ENCODE assay signal across 27 cellular contexts in genomic region chr2:162462911-162463310, GRCh38.
"Had no signal": no experiment of that assay in that cellular context is flagged by ENCODE, and none has a peak within 500 bp of the region (broad histone marks: within the 10 kb centered on the region; RNA-seq: fewer than 3 reads in every experiment).

No MANE protein-coding gene starts in this region.

- H3K4me1 ChIP-seq: gastrocnemius medialis, heart left ventricle, left lung, pancreas, right lobe of liver, suprapubic skin, transverse colon, upper lobe of right lung, uterus had no signal

- H3K36me3 ChIP-seq: gastrocnemius medialis, heart left ventricle, left lung, neutrophil, pancreas, right lobe of liver, suprapubic skin, transverse colon, upper lobe of right lung, uterus had no signal

- H3K4me3 ChIP-seq: gastrocnemius medialis, heart left ventricle, hepatocyte, left lung, mucosa of descending colon, pancreas, right lobe of liver, smooth muscle cell, suprapubic skin, transverse colon, upper lobe of right lung, uterus had no signal

- DNase-seq: effector CD8-positive, alpha-beta T cell; endodermal cell; foreskin fibroblast; gastrocnemius medialis; heart left ventricle; kidney; left lung; mesenchymal stem cell; mucosa of descending colon; naive B cell; pancreas; right lobe of liver; stimulated activated CD4-positive, alpha-beta T cell treated with anti-CD3 and anti-CD28 coated beads, Interleukin-12 subunit alpha, Interleukin-12 subunit beta, amount 100 ng/mL, for 4 hours; stimulated activated CD4-positive, alpha-beta T cell treated with anti-CD3 and anti-CD28 coated beads, Interleukin-1b, Interleukin-23, amount 100 ng/mL, for 48 hours; stimulated activated CD4-positive, alpha-beta T cell treated with anti-CD3 and anti-CD28 coated beads, Interleukin-4, amount 100 ng/mL, for 1 hour; stimulated activated CD8-positive, alpha-beta memory T cell treated with anti-CD3 and anti-CD28 coated beads, Interleukin-4, amount 100 ng/mL, for 48 hours; stimulated activated naive CD4-positive, alpha-beta T cell; stimulated activated naive CD8-positive, alpha-beta T cell treated with anti-CD3 and anti-CD28 coated beads, Interleukin-15, amount 100 ng/mL, for 72 hours; transverse colon; upper lobe of right lung; uterus had no signal

- ATAC-seq: esophagus mucosa; gastrocnemius medialis; heart left ventricle; left lung; mucosa of descending colon; natural killer cell treated with Interleukin-12 subunit alpha and Interleukin-12 subunit beta and Interleukin-15 and Interleukin-18, amount 100 ng/mL, for 72 hours; pancreas; right lobe of liver; stimulated activated naive CD8-positive, alpha-beta T cell treated with anti-CD3 and anti-CD28 coated beads, Interleukin-15, amount 100 ng/mL, for 72 hours; upper lobe of right lung had no signal

- H3K9me3 ChIP-seq: gastrocnemius medialis, heart left ventricle, left lung, mucosa of descending colon, neutrophil, pancreas, right lobe of liver, suprapubic skin, transverse colon, upper lobe of right lung, uterus had no signal

- H3K27me3 ChIP-seq: gastrocnemius medialis, heart left ventricle, hepatocyte, left lung, neutrophil, pancreas, right lobe of liver, suprapubic skin, transverse colon, upper lobe of right lung, uterus had no signal
